Comparison of ENCODE assay signal across 21 cellular contexts in the genomic region with DNA sequence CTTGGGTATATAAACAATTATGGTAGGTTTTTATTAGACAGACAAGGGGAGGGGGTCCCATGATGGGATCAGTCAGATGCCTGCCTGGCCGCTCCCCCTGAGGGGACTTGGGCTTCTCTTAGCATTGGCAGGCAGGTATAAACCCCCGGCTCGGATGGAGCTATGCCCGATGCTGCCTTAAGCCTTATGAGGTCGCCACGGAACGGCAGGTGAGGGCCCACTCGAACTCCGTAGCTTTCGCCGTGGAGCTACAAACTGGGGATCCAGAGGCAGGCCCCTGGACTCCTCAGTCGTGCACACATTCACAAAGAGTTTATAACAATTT.
A peak's percentile ranks its signal among the peaks of the same experiment; 100 is the strongest.
DNase-seq lines count a peak whose midpoint lies in the region; ATAC-seq and TF ChIP-seq lines count a peak whose summit lies in the region.
"Had no signal": no experiment of that assay in that cellular context is flagged by ENCODE, and none has a peak within 500 bp of the region (broad histone marks: within the 10 kb centered on the region; RNA-seq: fewer than 3 reads in every experiment).

No MANE protein-coding gene starts in this region.

- H3K9me3 Mint-ChIP-seq in activated naive CD8-positive, alpha-beta T cell (ENCODE audit: low read depth) = no peaks in the 10 kb centered on the region
- H3K9me3 Mint-ChIP-seq in activated naive CD8-positive, alpha-beta T cell treated with anti-CD3 and anti-CD28 coated beads, Interleukin-2, amount 50 U/mL, for 24 hours = peaks cover 45% of the 10 kb centered on the region
- H3K9me3 Mint-ChIP-seq in WTC11 = no peaks in the 10 kb centered on the region
- no peaks in the 10 kb centered on the region for H3K9me3 Mint-ChIP-seq in endothelial cell (ENCODE audit: unreplicated experiment)
- peaks cover 9 to 10% of the 10 kb centered on the region in 2 donors for H3K9me3 Mint-ChIP-seq in stimulated activated naive B cell treated with anti-CD40 and anti-IgM and Interleukin-4, amounts not matched to agents 10 μg/mL and 1 μg/mL and 100 μg/mL, for 72 hours

- H3K4me3 Mint-ChIP-seq in activated naive CD8-positive, alpha-beta T cell = no peak overlapping the region
- H3K4me3 Mint-ChIP-seq in activated naive CD8-positive, alpha-beta T cell treated with anti-CD3 and anti-CD28 coated beads, Interleukin-2, amount 50 U/mL, for 24 hours = no peak overlapping the region
- peak overlapping the region; percentile 74 for H3K4me3 Mint-ChIP-seq in WTC11
- H3K4me3 Mint-ChIP-seq in endothelial cell (ENCODE audit: unreplicated experiment) = peak overlapping the region; percentile 76
- H3K4me3 Mint-ChIP-seq in stimulated activated naive B cell treated with anti-CD40 and anti-IgM and Interleukin-4, amounts not matched to agents 10 μg/mL and 1 μg/mL and 100 μg/mL, for 72 hours = peak overlapping the region in 1 of 2 donors; percentile 47

- H3K4me1 Mint-ChIP-seq in activated naive CD8-positive, alpha-beta T cell (ENCODE audit: low read depth) = peaks cover 8% of the 10 kb centered on the region
- H3K4me1 Mint-ChIP-seq in activated naive CD8-positive, alpha-beta T cell treated with anti-CD3 and anti-CD28 coated beads, Interleukin-2, amount 50 U/mL, for 24 hours = peaks cover 5% of the 10 kb centered on the region
- H3K4me1 Mint-ChIP-seq in WTC11 = peaks cover 83% of the 10 kb centered on the region
- peaks cover 67% of the 10 kb centered on the region for H3K4me1 Mint-ChIP-seq in endothelial cell (ENCODE audit: unreplicated experiment)
- peaks cover 0 to 6% of the 10 kb centered on the region in 2 donors for H3K4me1 Mint-ChIP-seq in stimulated activated naive B cell treated with anti-CD40 and anti-IgM and Interleukin-4, amounts not matched to agents 10 μg/mL and 1 μg/mL and 100 μg/mL, for 72 hours

- TF ChIP-seq CTCF in WTC11 (IDR thresholded peaks at IDR 0.05) (no peak), endothelial cell (IDR thresholded peaks at IDR 0.05; ENCODE audit: unreplicated experiment) (no peak)

- POLR2A ChIA-PET in WTC11 (lab: Charles Lee) = interaction anchor here (1.0 kb wide), 1 partner anchor 101 kb away, joined by 3 read pairs; no protein-coding TSS in a partner anchor

- H3K27me3 Mint-ChIP-seq in activated naive CD8-positive, alpha-beta T cell = peaks cover 74% of the 10 kb centered on the region
- H3K27me3 Mint-ChIP-seq in activated naive CD8-positive, alpha-beta T cell treated with anti-CD3 and anti-CD28 coated beads, Interleukin-2, amount 50 U/mL, for 24 hours = peaks cover 90% of the 10 kb centered on the region
- H3K27me3 Mint-ChIP-seq in WTC11 (ENCODE audit: low read depth) (peaks cover 97% of the 10 kb centered on the region), endothelial cell (ENCODE audit: unreplicated experiment) (peaks cover 27% of the 10 kb centered on the region)
- H3K27me3 Mint-ChIP-seq in stimulated activated naive B cell treated with anti-CD40 and anti-IgM and Interleukin-4, amounts not matched to agents 10 μg/mL and 1 μg/mL and 100 μg/mL, for 72 hours = peaks cover 87 to 98% of the 10 kb centered on the region in 2 donors

- peak overlapping the region; percentile 37 for H3K27ac Mint-ChIP-seq in activated naive CD8-positive, alpha-beta T cell
- H3K27ac Mint-ChIP-seq in activated naive CD8-positive, alpha-beta T cell treated with anti-CD3 and anti-CD28 coated beads, Interleukin-2, amount 50 U/mL, for 24 hours = no peak overlapping the region
- H3K27ac Mint-ChIP-seq in WTC11 (no peak overlapping the region), endothelial cell (ENCODE audit: unreplicated experiment) (no peak overlapping the region)
- H3K27ac Mint-ChIP-seq in stimulated activated naive B cell treated with anti-CD40 and anti-IgM and Interleukin-4, amounts not matched to agents 10 μg/mL and 1 μg/mL and 100 μg/mL, for 72 hours = peak overlapping the region; percentile 89
- H3K27ac Mint-ChIP-seq: CD14-positive monocyte had no signal

- no peak for DNase-seq in activated naive CD8-positive, alpha-beta T cell treated with anti-CD3 and anti-CD28 coated beads, Interleukin-2, amount 50 U/mL, for 24 hours
- DNase-seq in WTC11 (ENCODE audit: low spot score) (no peak), endothelial cell (ENCODE audit: low spot score) (no peak), GOT3 (lab: John Stamatoyannopoulos, UW) (no peak), SKM-1 treated with dmso at 0.1 percent for 144 hours (lab: John Stamatoyannopoulos, UW; ENCODE audit: unreplicated experiment) (no peak)
- DNase-seq in stimulated activated naive B cell treated with anti-CD40 and anti-IgM and Interleukin-4, amounts not matched to agents 10 μg/mL and 1 μg/mL and 100 μg/mL, for 72 hours = no peak
- DNase-seq: activated gamma-delta T cell; aorta; central memory CD4-positive, alpha-beta T cell; DMS 273 treated with DMSO at 0.1 percent for 48 hours; erythroblast; foreskin keratinocyte; GDM1; NCI-H187; NCI-H526; SK-N-SH; testis; uterus had no signal

- peaks cover 8% of the 10 kb centered on the region for H3K36me3 Mint-ChIP-seq in activated naive CD8-positive, alpha-beta T cell
- H3K36me3 Mint-ChIP-seq in activated naive CD8-positive, alpha-beta T cell treated with anti-CD3 and anti-CD28 coated beads, Interleukin-2, amount 50 U/mL, for 24 hours (ENCODE audit: low read depth) = peaks cover 15% of the 10 kb centered on the region
- H3K36me3 Mint-ChIP-seq in WTC11 (peaks cover 3% of the 10 kb centered on the region; the same call in 1 of the 2 replicates), endothelial cell (ENCODE audit: low read depth, unreplicated experiment) (no peaks in the 10 kb centered on the region)
- H3K36me3 Mint-ChIP-seq in stimulated activated naive B cell treated with anti-CD40 and anti-IgM and Interleukin-4, amounts not matched to agents 10 μg/mL and 1 μg/mL and 100 μg/mL, for 72 hours = peaks cover 4 to 15% of the 10 kb centered on the region in 2 donors

- CTCF ChIA-PET in WTC11 (lab: Charles Lee) = interaction anchor here (1.6 to 1.7 kb wide), 2 partner anchors 10 to 11 kb away, joined by 7 to 8 read pairs; no protein-coding TSS in a partner anchor

- ATAC-seq in activated naive CD8-positive, alpha-beta T cell treated with anti-CD3 and anti-CD28 coated beads, Interleukin-2, amount 50 U/mL, for 24 hours = no peak
- no peak for ATAC-seq in WTC11
- no peak for ATAC-seq in stimulated activated naive B cell treated with anti-CD40 and anti-IgM and Interleukin-4, amounts not matched to agents 10 μg/mL and 1 μg/mL and 100 μg/mL, for 72 hours (replicated peaks)
- ATAC-seq in GM21528 (IDR thresholded peaks at IDR 0.05; ENCODE audit: low FRiP score, unreplicated experiment) = no peak
- ATAC-seq: foreskin keratinocyte had no signal

TF ChIP-seq in WTC11, 78 proteins besides CTCF, POLR2A, EP300 and RAD21:
- TF ChIP-seq JAZF1 (CRISPR knock-in tag; IDR thresholded peaks at IDR 0.05) (no peak), ATF1 (CRISPR knock-in tag; IDR thresholded peaks at IDR 0.05) (no peak)
- TF ChIP-seq, protein P1, sequence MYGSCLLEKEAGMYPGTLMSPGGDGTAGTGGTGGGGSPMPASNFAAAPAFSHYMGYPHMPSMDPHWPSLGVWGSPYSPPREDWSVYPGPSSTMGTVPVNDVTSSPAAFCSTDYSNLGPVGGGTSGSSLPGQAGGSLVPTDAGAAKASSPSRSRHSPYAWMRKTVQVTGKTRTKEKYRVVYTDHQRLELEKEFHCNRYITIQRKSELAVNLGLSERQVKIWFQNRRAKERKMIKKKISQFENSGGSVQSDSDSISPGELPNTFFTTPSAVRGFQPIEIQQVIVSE (CRISPR knock-in tag; IDR thresholded peaks at IDR 0.05; ENCODE audit: borderline replicate concordance) = no peak
- TF ChIP-seq, protein P2, sequence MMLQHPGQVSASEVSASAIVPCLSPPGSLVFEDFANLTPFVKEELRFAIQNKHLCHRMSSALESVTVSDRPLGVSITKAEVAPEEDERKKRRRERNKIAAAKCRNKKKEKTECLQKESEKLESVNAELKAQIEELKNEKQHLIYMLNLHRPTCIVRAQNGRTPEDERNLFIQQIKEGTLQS (CRISPR knock-in tag; conservative IDR thresholded peaks at IDR 0.05) = no peak

Comparison
In these comparisons a context has a peak if more than half of its experiments do, and no peak if none do; other contexts are left out.
1. H3K27ac Mint-ChIP-seq: peak in activated naive CD8-positive, alpha-beta T cell (single experiment) and stimulated activated naive B cell treated with anti-CD40 and anti-IgM and Interleukin-4, amounts not matched to agents 10 μg/mL and 1 μg/mL and 100 μg/mL, for 72 hours (single experiment); none in activated naive CD8-positive, alpha-beta T cell treated with anti-CD3 and anti-CD28 coated beads, Interleukin-2, amount 50 U/mL, for 24 hours (single experiment), WTC11 (single experiment) and endothelial cell (single experiment).
2. H3K4me3 Mint-ChIP-seq: peak in WTC11 (single experiment) and endothelial cell (single experiment); none in activated naive CD8-positive, alpha-beta T cell (single experiment) and activated naive CD8-positive, alpha-beta T cell treated with anti-CD3 and anti-CD28 coated beads, Interleukin-2, amount 50 U/mL, for 24 hours (single experiment).